Comparison of ENCODE assay signal across 11 cellular contexts in genomic region chr11:132064987-132065620, GRCh38.
DNase-seq lines count a peak whose midpoint lies in the region; ATAC-seq, FAIRE-seq and TF ChIP-seq lines count a peak whose summit lies in the region.
"Had no signal": no experiment of that assay in that cellular context is flagged by ENCODE, and none has a peak within 500 bp of the region (broad histone marks: within the 10 kb centered on the region; RNA-seq: fewer than 3 reads in every experiment).

No MANE protein-coding gene starts in this region.

- no peak for DNase-seq in Right ventricle myocardium superior
- no peak for DNase-seq in right atrium auricular region (ENCODE audit: low spot score)
- peak; percentile 100 for DNase-seq in astrocyte (ENCODE audit: low read depth)
- DNase-seq in islet precursor cell, result peak; percentile 84
- DNase-seq in activated CD8-positive, alpha-beta memory T cell treated with anti-CD3 and anti-CD28 coated beads for 24 hours, result no peak
- DNase-seq in GM19240 (ENCODE audit: insufficient read length, low spot score), result no peak
- no peak for DNase-seq in OCI-LY7 (ENCODE audit: low spot score)
- no peak for DNase-seq in iPS-NIHi7 (ENCODE audit: extremely low spot score)
- DNase-seq: immature natural killer cell, psoas muscle had no signal

- peak overlapping the region; percentile 85 for H3K27ac Mint-ChIP-seq in astrocyte (ENCODE audit: unreplicated experiment)
- H3K27ac Mint-ChIP-seq: immature natural killer cell had no signal

- H3K27ac ChIP-seq in right atrium auricular region, result no peak overlapping the region
- peak overlapping the region; percentile 98 for H3K27ac ChIP-seq in astrocyte (ENCODE audit: low read depth, low read length)
- no peak overlapping the region for H3K27ac ChIP-seq in OCI-LY7 (ENCODE audit: low read depth, low read length, poor library complexity, severe bottlenecking)
- H3K27ac ChIP-seq: A549, psoas muscle had no signal

- peaks cover 66% of the 10 kb centered on the region for H3K79me2 ChIP-seq in astrocyte (ENCODE audit: insufficient read depth, low read length)
- H3K79me2 ChIP-seq in OCI-LY7 (ENCODE audit: insufficient read depth, low read depth, low read length), result no peaks in the 10 kb centered on the region

- H3K27me3 ChIP-seq in right atrium auricular region (no peaks in the 10 kb centered on the region), astrocyte (ENCODE audit: insufficient read depth, low read length) (no peaks in the 10 kb centered on the region)

- FAIRE-seq in astrocyte (lab: Jason Lieb, UNC), result peak; percentile 98
- FAIRE-seq: A549 had no signal

- H4K20me1 ChIP-seq in astrocyte (ENCODE audit: insufficient read depth, low read length), result no peaks in the 10 kb centered on the region
- H4K20me1 ChIP-seq in OCI-LY7 (ENCODE audit: insufficient read depth, low read length), result no peaks in the 10 kb centered on the region

- H3K4me3 ChIP-seq in right atrium auricular region (no peak overlapping the region), astrocyte (ENCODE audit: insufficient read depth, low read depth, low read length) (no peak overlapping the region), OCI-LY7 (ENCODE audit: low read depth, low read length, poor library complexity, severe bottlenecking) (no peak overlapping the region)
- H3K4me3 ChIP-seq: A549, psoas muscle had no signal

- H3K36me3 ChIP-seq in right atrium auricular region (no peaks in the 10 kb centered on the region), astrocyte (ENCODE audit: insufficient read depth, low read length) (no peaks in the 10 kb centered on the region), OCI-LY7 (ENCODE audit: insufficient read depth, low read length) (no peaks in the 10 kb centered on the region)

- peaks cover 7% of the 10 kb centered on the region for H3K36me3 Mint-ChIP-seq in astrocyte (ENCODE audit: low read depth, unreplicated experiment)
- H3K36me3 Mint-ChIP-seq: immature natural killer cell had no signal

- H3K4me1 Mint-ChIP-seq in astrocyte (ENCODE audit: low read depth, unreplicated experiment), result peaks cover 68% of the 10 kb centered on the region
- H3K4me1 Mint-ChIP-seq: immature natural killer cell had no signal

- no peaks in the 10 kb centered on the region for H3K27me3 Mint-ChIP-seq in astrocyte (ENCODE audit: low read depth, unreplicated experiment)

- BruUV-seq in OCI-LY7 (replicated peaks; lab: Mats Ljungman, UMichigan), result no TSS peak

- ATAC-seq in Right ventricle myocardium superior (ENCODE audit: poor library complexity), result peak; percentile 46
- ATAC-seq: A549, psoas muscle had no signal

- H3K4me1 ChIP-seq in right atrium auricular region (peaks cover 0 to 33% of the 10 kb centered on the region in 2 donors), astrocyte (ENCODE audit: insufficient read depth, low read length) (peaks cover 63% of the 10 kb centered on the region), OCI-LY7 (ENCODE audit: insufficient read depth, low read length, poor library complexity, severe bottlenecking) (no peaks in the 10 kb centered on the region)
- H3K4me1 ChIP-seq: A549, psoas muscle had no signal

- H3K4me3 Mint-ChIP-seq in astrocyte (ENCODE audit: unreplicated experiment), result no peak overlapping the region
- H3K4me3 Mint-ChIP-seq: immature natural killer cell had no signal

- peak overlapping the region; percentile 24 for H3K4me2 ChIP-seq in astrocyte (ENCODE audit: low read length)
- no peak overlapping the region for H3K4me2 ChIP-seq in OCI-LY7 (ENCODE audit: low read length)
- H3K4me2 ChIP-seq: A549 had no signal

- no peaks in the 10 kb centered on the region for H3K9me2 ChIP-seq in OCI-LY7 (ENCODE audit: insufficient read depth, low read length)

- intact Hi-C loops in Right ventricle myocardium superior (cut with DNase I) (no loop called here), OCI-LY7 (cut with micrococcal nuclease; ENCODE audit: unreplicated experiment) (no loop called here)

- POLR2A ChIA-PET in OCI-LY7 (lab: Charles Lee), result no interaction called here

- H2AFZ ChIP-seq in astrocyte (ENCODE audit: low read depth, low read length) (no peak overlapping the region), OCI-LY7 (ENCODE audit: low read length) (no peak overlapping the region)

- H3K9ac ChIP-seq in astrocyte (ENCODE audit: low read length), result peak overlapping the region; percentile 80

- H3K9me3 ChIP-seq in right atrium auricular region (peaks cover 0 to 8% of the 10 kb centered on the region in 2 donors), astrocyte (ENCODE audit: insufficient read depth, low read depth, low read length) (no peaks in the 10 kb centered on the region), OCI-LY7 (ENCODE audit: low read length) (no peaks in the 10 kb centered on the region)
- H3K9me3 ChIP-seq: A549, psoas muscle had no signal

- CTCF ChIA-PET in OCI-LY7 (lab: Charles Lee; ENCODE audit: unreplicated experiment), result no interaction called here

- peaks cover 10% of the 10 kb centered on the region for H3K9me3 Mint-ChIP-seq in astrocyte (ENCODE audit: unreplicated experiment)

- no peak for TF ChIP-seq CTCF in right atrium auricular region (IDR thresholded peaks at IDR 0.05)
- no peak for TF ChIP-seq CTCF in astrocyte (IDR thresholded peaks at IDR 0.05; ENCODE audit: insufficient read depth, low read depth, low read length)
- no peak for TF ChIP-seq CTCF in OCI-LY7 (conservative IDR thresholded peaks at IDR 0.05; ENCODE audit: low read length)

Comparison
In these comparisons a context has a peak if more than half of its experiments do, and no peak if none do; other contexts are left out.
1. DNase-seq: peak in astrocyte (single experiment) and islet precursor cell (single experiment); none in Right ventricle myocardium superior (single experiment), right atrium auricular region (single experiment), activated CD8-positive, alpha-beta memory T cell treated with anti-CD3 and anti-CD28 coated beads for 24 hours (single experiment), GM19240 (single experiment), OCI-LY7 (single experiment) and iPS-NIHi7 (single experiment).